In the genomic region with DNA sequence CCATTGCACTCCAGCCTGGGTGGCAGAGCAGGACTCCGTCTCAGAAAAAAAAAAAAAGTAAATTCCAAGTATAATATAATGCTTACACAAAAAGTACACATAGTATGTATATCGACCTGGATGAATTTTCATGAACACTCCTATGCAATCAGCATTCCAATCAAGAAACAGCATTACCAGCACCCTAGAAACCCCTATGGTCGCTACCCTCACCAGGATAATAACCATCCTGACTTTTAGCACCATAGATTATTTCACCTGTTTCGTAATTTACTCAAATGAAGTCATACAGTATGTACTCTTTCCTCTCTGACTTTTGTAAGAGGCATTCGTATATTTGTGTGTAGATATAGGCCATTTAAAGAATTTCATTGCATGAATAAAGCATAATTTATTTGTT, we compare ENCODE assay signal across 41 cellular contexts. TPM values are rescaled to one million over a fixed set of nuclear protein-coding genes. Genes with fewer than 3 reads are reported as not detected.
"Had no signal": no experiment of that assay in that cellular context is flagged by ENCODE, and none has a peak within 500 bp of the region (broad histone marks: within the 10 kb centered on the region; RNA-seq: fewer than 3 reads in every experiment).

No MANE protein-coding gene starts in this region.

- H3K4me1 ChIP-seq: adrenal gland, ascending aorta, body of pancreas, breast epithelium had no signal

- H3K27ac Mint-ChIP-seq: activated naive CD4-positive, alpha-beta T cell treated with anti-CD3 and anti-CD28 coated beads for 36 hours; activated naive CD4-positive, alpha-beta T cell treated with anti-CD3 and anti-CD28 coated beads, Interleukin-2, amount 10 ng/mL, durations not matched to agents 7 days and 5 days; activated naive CD4-positive, alpha-beta T cell treated with anti-CD3 and anti-CD28 coated beads, Interleukin-2, amount 50 U/mL, for 24 hours; activated naive CD4-positive, alpha-beta T cell treated with anti-CD3 and anti-CD28 coated beads, Interleukin-2, amount 50 U/mL, for 72 hours; activated naive CD8-positive, alpha-beta T cell; activated naive CD8-positive, alpha-beta T cell treated with anti-CD3 and anti-CD28 coated beads for 36 hours; activated naive CD8-positive, alpha-beta T cell treated with anti-CD3 and anti-CD28 coated beads, Interleukin-2, amount 10 ng/mL, durations not matched to agents 7 days and 5 days; activated naive CD8-positive, alpha-beta T cell treated with anti-CD3 and anti-CD28 coated beads, Interleukin-2, amount 50 U/mL, for 24 hours; activated T-cell treated with anti-CD3 and anti-CD28 coated beads, Interleukin-2, amount 50 U/mL, for 72 hours; activated T-helper 1 cell treated with anti-CD3 and anti-CD28 coated beads, Interleukin-12 subunit alpha, Interleukin-12 subunit beta, Interleukin-2, Interleukin-4 antibody, amounts not matched to agents 30 ng/mL and 10 ng/mL and 1 ng/mL, durations not matched to agents 14 hours and 24 hours and 36 hours; activated T-helper 17 cell treated with anti-CD3 and anti-CD28 coated beads, Interleukin-2, amount 50 U/mL, for 72 hours; activated T-helper 2 cell treated with anti-CD3 and anti-CD28 coated beads, Interferon-gamma antibody, Interleukin-2, Interleukin-4, amounts not matched to agents 10 μg/mL and 5 μg/mL and 100 μg/mL, durations not matched to agents 14 hours and 24 hours and 36 hours had no signal

- H3K4me3 Mint-ChIP-seq: activated naive CD4-positive, alpha-beta T cell treated with anti-CD3 and anti-CD28 coated beads for 36 hours; activated naive CD4-positive, alpha-beta T cell treated with anti-CD3 and anti-CD28 coated beads, Interleukin-2, amount 10 ng/mL, durations not matched to agents 7 days and 5 days; activated naive CD4-positive, alpha-beta T cell treated with anti-CD3 and anti-CD28 coated beads, Interleukin-2, amount 50 U/mL, for 24 hours; activated naive CD8-positive, alpha-beta T cell; activated naive CD8-positive, alpha-beta T cell treated with anti-CD3 and anti-CD28 coated beads for 36 hours; activated naive CD8-positive, alpha-beta T cell treated with anti-CD3 and anti-CD28 coated beads, Interleukin-2, amount 10 ng/mL, durations not matched to agents 7 days and 5 days; activated naive CD8-positive, alpha-beta T cell treated with anti-CD3 and anti-CD28 coated beads, Interleukin-2, amount 50 U/mL, for 24 hours; activated T-cell treated with anti-CD3 and anti-CD28 coated beads, Interleukin-2, amount 50 U/mL, for 4 hours; activated T-cell treated with anti-CD3 and anti-CD28 coated beads, Interleukin-2, amount 50 U/mL, for 72 hours; activated T-helper 1 cell treated with anti-CD3 and anti-CD28 coated beads, Interleukin-12 subunit alpha, Interleukin-12 subunit beta, Interleukin-2, Interleukin-4 antibody, amounts not matched to agents 30 ng/mL and 10 ng/mL and 1 ng/mL, durations not matched to agents 14 hours and 24 hours and 36 hours; activated T-helper 17 cell treated with anti-CD3 and anti-CD28 coated beads, Interleukin-2, amount 50 U/mL, for 72 hours; central memory CD8-positive, alpha-beta T cell had no signal

- H3K4me3 ChIP-seq: adrenal gland, ascending aorta, body of pancreas, breast epithelium, cardiac muscle cell had no signal

- H3K36me3 ChIP-seq: adrenal gland, ascending aorta, brain microvascular endothelial cell, breast epithelium, cardiac muscle cell had no signal

- H3K9me3 ChIP-seq: adrenal gland, ascending aorta, body of pancreas, breast epithelium had no signal

- H3K27ac ChIP-seq: adrenal gland, ascending aorta, body of pancreas, brain microvascular endothelial cell, breast epithelium, cardiac muscle cell had no signal

- FAIRE-seq: astrocyte, bronchial epithelial cell, colon had no signal

- H3K36me3 Mint-ChIP-seq: activated naive CD4-positive, alpha-beta T cell treated with anti-CD3 and anti-CD28 coated beads, Interleukin-2, amount 10 ng/mL, durations not matched to agents 7 days and 5 days; activated naive CD4-positive, alpha-beta T cell treated with anti-CD3 and anti-CD28 coated beads, Interleukin-2, amount 50 U/mL, for 24 hours; activated naive CD4-positive, alpha-beta T cell treated with anti-CD3 and anti-CD28 coated beads, Interleukin-2, amount 50 U/mL, for 72 hours; activated naive CD8-positive, alpha-beta T cell; activated naive CD8-positive, alpha-beta T cell treated with anti-CD3 and anti-CD28 coated beads for 36 hours; activated naive CD8-positive, alpha-beta T cell treated with anti-CD3 and anti-CD28 coated beads, Interleukin-2, amount 10 ng/mL, durations not matched to agents 7 days and 5 days; brain had no signal

- DNase-seq: activated effector memory CD4-positive, alpha-beta T cell treated with anti-CD3 and anti-CD28 coated beads, Interleukin-2, amount 50 U/mL, for 16 hours; activated effector memory CD4-positive, alpha-beta T cell treated with Interleukin-2 at 50 U/mL for 16 hours; activated gamma-delta T cell; activated gamma-delta T cell treated with Interleukin-2 at 50 U/mL for 16 hours; activated naive CD4-positive, alpha-beta T cell; activated naive CD4-positive, alpha-beta T cell treated with anti-CD3 and anti-CD28 coated beads for 36 hours; activated naive CD4-positive, alpha-beta T cell treated with anti-CD3 and anti-CD28 coated beads, Interleukin-2, amount 10 ng/mL, durations not matched to agents 7 days and 5 days; activated naive CD4-positive, alpha-beta T cell treated with anti-CD3 and anti-CD28 coated beads, Interleukin-2, amount 50 U/mL, for 16 hours; activated naive CD4-positive, alpha-beta T cell treated with Interleukin-2 at 50 U/mL for 16 hours; activated naive CD8-positive, alpha-beta T cell treated with anti-CD3 and anti-CD28 coated beads for 36 hours; activated naive CD8-positive, alpha-beta T cell treated with anti-CD3 and anti-CD28 coated beads, Interleukin-2, amount 10 ng/mL, durations not matched to agents 7 days and 5 days; activated naive CD8-positive, alpha-beta T cell treated with anti-CD3 and anti-CD28 coated beads, Interleukin-2, amount 50 U/mL, for 24 hours; activated T-cell treated with anti-CD3 and anti-CD28 coated beads, Interleukin-2, amount 50 U/mL, for 4 hours; activated T-cell treated with anti-CD3 and anti-CD28 coated beads, Interleukin-2, amount 50 U/mL, for 48 hours; activated T-cell treated with anti-CD3 and anti-CD28 coated beads, Interleukin-2, amount 50 U/mL, for 72 hours; adrenal gland; amniotic stem cell; amygdala; anterior cingulate cortex; aorta; body of pancreas; brain microvascular endothelial cell; caudate nucleus; central memory CD4-positive, alpha-beta T cell; cerebellar nuclear complex had no signal

- H3K4me1 Mint-ChIP-seq: activated naive CD4-positive, alpha-beta T cell treated with anti-CD3 and anti-CD28 coated beads, Interleukin-2, amount 10 ng/mL, durations not matched to agents 7 days and 5 days; activated naive CD4-positive, alpha-beta T cell treated with anti-CD3 and anti-CD28 coated beads, Interleukin-2, amount 50 U/mL, for 24 hours; activated naive CD8-positive, alpha-beta T cell treated with anti-CD3 and anti-CD28 coated beads for 36 hours; activated naive CD8-positive, alpha-beta T cell treated with anti-CD3 and anti-CD28 coated beads, Interleukin-2, amount 10 ng/mL, durations not matched to agents 7 days and 5 days; activated naive CD8-positive, alpha-beta T cell treated with anti-CD3 and anti-CD28 coated beads, Interleukin-2, amount 50 U/mL, for 24 hours; activated T-helper 17 cell treated with anti-CD3 and anti-CD28 coated beads, Interleukin-2, amount 50 U/mL, for 72 hours; central memory CD8-positive, alpha-beta T cell had no signal

- H3K27me3 ChIP-seq: adrenal gland, ascending aorta, body of pancreas, brain microvascular endothelial cell, breast epithelium, cardiac muscle cell had no signal

- ATAC-seq: activated naive CD4-positive, alpha-beta T cell treated with anti-CD3 and anti-CD28 coated beads, Interleukin-2, amount 50 U/mL, for 72 hours; activated naive CD8-positive, alpha-beta T cell treated with anti-CD3 and anti-CD28 coated beads, Interleukin-2, amount 50 U/mL, for 24 hours; activated T-cell treated with anti-CD3 and anti-CD28 coated beads, Interleukin-2, amount 50 U/mL, for 4 hours; activated T-cell treated with anti-CD3 and anti-CD28 coated beads, Interleukin-2, amount 50 U/mL, for 72 hours; activated T-helper 17 cell treated with anti-CD3 and anti-CD28 coated beads, Interleukin-2, amount 50 U/mL, for 72 hours; body of pancreas had no signal

- H3K9me3 Mint-ChIP-seq: activated naive CD4-positive, alpha-beta T cell treated with anti-CD3 and anti-CD28 coated beads for 36 hours; activated naive CD4-positive, alpha-beta T cell treated with anti-CD3 and anti-CD28 coated beads, Interleukin-2, amount 10 ng/mL, durations not matched to agents 7 days and 5 days; activated naive CD4-positive, alpha-beta T cell treated with anti-CD3 and anti-CD28 coated beads, Interleukin-2, amount 50 U/mL, for 24 hours; activated naive CD4-positive, alpha-beta T cell treated with anti-CD3 and anti-CD28 coated beads, Interleukin-2, amount 50 U/mL, for 72 hours; activated naive CD8-positive, alpha-beta T cell treated with anti-CD3 and anti-CD28 coated beads for 36 hours; activated naive CD8-positive, alpha-beta T cell treated with anti-CD3 and anti-CD28 coated beads, Interleukin-2, amount 10 ng/mL, durations not matched to agents 7 days and 5 days; activated naive CD8-positive, alpha-beta T cell treated with anti-CD3 and anti-CD28 coated beads, Interleukin-2, amount 50 U/mL, for 24 hours; activated T-cell treated with anti-CD3 and anti-CD28 coated beads, Interleukin-2, amount 50 U/mL, for 4 hours; activated T-cell treated with anti-CD3 and anti-CD28 coated beads, Interleukin-2, amount 50 U/mL, for 72 hours; activated T-helper 1 cell treated with anti-CD3 and anti-CD28 coated beads, Interleukin-12 subunit alpha, Interleukin-12 subunit beta, Interleukin-2, Interleukin-4 antibody, amounts not matched to agents 30 ng/mL and 10 ng/mL and 1 ng/mL, durations not matched to agents 14 hours and 24 hours and 36 hours; activated T-helper 17 cell treated with anti-CD3 and anti-CD28 coated beads, Interleukin-2, amount 50 U/mL, for 72 hours; activated T-helper 2 cell treated with anti-CD3 and anti-CD28 coated beads, Interferon-gamma antibody, Interleukin-2, Interleukin-4, amounts not matched to agents 10 μg/mL and 5 μg/mL and 100 μg/mL, durations not matched to agents 14 hours and 24 hours and 36 hours; central memory CD8-positive, alpha-beta T cell had no signal

RNA-seq across cellular contexts. Expression of gene PCDH8, which starts 47.6 kb away (rescaled TPM):
- total RNA-seq: activated naive CD4-positive, alpha-beta T cell treated with anti-CD3 and anti-CD28 coated beads for 36 hours; activated naive CD4-positive, alpha-beta T cell treated with anti-CD3 and anti-CD28 coated beads, Interleukin-2, amount 50 U/mL, for 72 hours; activated naive CD8-positive, alpha-beta T cell treated with anti-CD3 and anti-CD28 coated beads for 36 hours; activated naive CD8-positive, alpha-beta T cell treated with anti-CD3 and anti-CD28 coated beads, Interleukin-2, amount 10 ng/mL, durations not matched to agents 7 days and 5 days; activated T-cell treated with anti-CD3 and anti-CD28 coated beads, Interleukin-2, amount 50 U/mL, for 4 hours; activated T-cell treated with anti-CD3 and anti-CD28 coated beads, Interleukin-2, amount 50 U/mL, for 72 hours; activated T-helper 1 cell treated with anti-CD3 and anti-CD28 coated beads, Interleukin-12 subunit alpha, Interleukin-12 subunit beta, Interleukin-2, Interleukin-4 antibody, amounts not matched to agents 30 ng/mL and 10 ng/mL and 1 ng/mL, durations not matched to agents 14 hours and 24 hours and 36 hours; activated T-helper 17 cell treated with anti-CD3 and anti-CD28 coated beads, Interleukin-2, amount 50 U/mL, for 72 hours; ascending aorta; body of pancreas; bronchial epithelial cell; cardiac septum; chondrocyte had no signal
- polyA plus RNA-seq: adrenal gland, aorta had no signal
